1 cellular context compared by ENCODE assay signal in genomic region chr17:7864995-7865650, GRCh38.
TF ChIP-seq lines count a peak whose summit lies in the region.

No MANE protein-coding gene starts in this region.

TF ChIP-seq in HEK293, 187 proteins besides CTCF, POLR2A, EP300 and RAD21 (continued from another document):
- TF ChIP-seq ZNF518A (tag by site-specific recombination; conservative IDR thresholded peaks at IDR 0.05; ENCODE audit: low read depth) = no peak
- TF ChIP-seq ZNF670 (tag by site-specific recombination; IDR thresholded peaks at IDR 0.05; ENCODE audit: low read depth) = no peak
- TF ChIP-seq ZNF23 (tag by site-specific recombination; IDR thresholded peaks at IDR 0.05; ENCODE audit: borderline replicate concordance) = no peak
- TF ChIP-seq ZNF488 (tag by site-specific recombination; IDR thresholded peaks at IDR 0.05) = no peak
- no peak for TF ChIP-seq ZNF843 (tag by site-specific recombination; IDR thresholded peaks at IDR 0.05)
- peak; percentile 81 for TF ChIP-seq SETDB1 (IDR thresholded peaks at IDR 0.05; ENCODE audit: insufficient read length, low read length)
- TF ChIP-seq ZNF433 (tag by site-specific recombination; IDR thresholded peaks at IDR 0.05; ENCODE audit: low read depth) = no peak
- no peak for TF ChIP-seq ZNF148 (tag by site-specific recombination; IDR thresholded peaks at IDR 0.05; ENCODE audit: borderline replicate concordance)
- no peak for TF ChIP-seq ZNF423 (tag by site-specific recombination; IDR thresholded peaks at IDR 0.05)
- no peak for TF ChIP-seq ZNF239 (tag by site-specific recombination; IDR thresholded peaks at IDR 0.05)
- no peak for TF ChIP-seq REST (tag by site-specific recombination; IDR thresholded peaks at IDR 0.05)
- no peak for TF ChIP-seq ZNF792 (tag by site-specific recombination; IDR thresholded peaks at IDR 0.05)
- no peak for TF ChIP-seq ZNF10 (tag by site-specific recombination; IDR thresholded peaks at IDR 0.05)
- TF ChIP-seq OVOL3 (tag by site-specific recombination; IDR thresholded peaks at IDR 0.05) = no peak
- TF ChIP-seq ZNF335 (tag by site-specific recombination; conservative IDR thresholded peaks at IDR 0.05) = no peak
